In the genomic region with DNA sequence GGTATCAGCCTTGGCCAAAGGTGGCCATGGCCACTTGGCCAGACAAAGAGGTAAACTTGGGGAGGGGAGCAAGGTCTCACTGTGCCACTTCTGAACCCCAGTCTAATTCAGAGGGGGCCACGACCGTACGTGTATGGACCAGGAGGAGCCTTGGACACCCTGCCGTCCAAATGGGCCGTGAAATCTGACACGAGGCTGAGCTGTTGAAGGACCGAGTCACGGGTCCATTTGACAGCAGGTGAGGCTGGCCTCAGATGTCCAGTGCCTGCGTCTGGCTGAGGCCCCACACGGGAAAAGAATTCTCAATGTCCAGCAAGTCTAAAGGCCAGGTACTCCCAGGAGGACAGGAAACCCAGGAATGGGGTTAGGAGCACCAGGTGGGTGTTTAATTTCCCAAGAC, we compare ENCODE assay signal across 24 cellular contexts. TPM values are rescaled to one million over a fixed set of nuclear protein-coding genes. Genes with fewer than 3 reads are reported as not detected.
DNase-seq lines count a peak whose midpoint lies in the region; FAIRE-seq and TF ChIP-seq lines count a peak whose summit lies in the region.
"Had no signal": no experiment of that assay in that cellular context is flagged by ENCODE, and none has a peak within 500 bp of the region (broad histone marks: within the 10 kb centered on the region; RNA-seq: fewer than 3 reads in every experiment).

No MANE protein-coding gene starts in this region.

- FAIRE-seq in kidney (lab: Jason Lieb, UNC): no peak
- FAIRE-seq: endothelial cell of umbilical vein, GM12878 had no signal

- H3K4me3 ChIP-seq in BLaER1: no peak overlapping the region
- H3K4me3 ChIP-seq in Peyer's patch: no peak overlapping the region
- H3K4me3 ChIP-seq in kidney (ENCODE audit: low read length in 2 of 2): no peak overlapping the region
- peak overlapping the region in 1 of 3 donors; percentile 1 for H3K4me3 ChIP-seq in skeletal muscle tissue (ENCODE audit: low read length in 3 of 3)
- H3K4me3 ChIP-seq: GM12878 had no signal

- H3K9ac ChIP-seq in BLaER1 (no peak overlapping the region), kidney (ENCODE audit: low read length in 2 of 2) (peak overlapping the region in 1 of 2 donors; percentile 76), skeletal muscle tissue (ENCODE audit: low read depth in 1 of 3, low read length in 3 of 3) (peak overlapping the region; percentile 57 to 83 (median 58))
- H3K9ac ChIP-seq: SK-N-SH had no signal

- no peaks in the 10 kb centered on the region for H3K9me3 ChIP-seq in BLaER1
- H3K9me3 ChIP-seq in Peyer's patch: no peaks in the 10 kb centered on the region
- H3K9me3 ChIP-seq in kidney (ENCODE audit: control insufficient read depth in 1 of 2, low read length in 2 of 2): no peaks in the 10 kb centered on the region
- no peaks in the 10 kb centered on the region for H3K9me3 ChIP-seq in skeletal muscle tissue (ENCODE audit: control insufficient read depth in 3 of 3, low read length in 3 of 3)
- H3K9me3 ChIP-seq: SK-N-SH had no signal

- no peak for DNase-seq in Peyer's patch
- DNase-seq in kidney: no peak
- no peak for DNase-seq in NAMALWA (ENCODE audit: low spot score)
- no peak for DNase-seq in cortex of kidney (lab: John Stamatoyannopoulos, UW)
- no peak for DNase-seq in NCI-H187 treated with DMSO at 0.1 percent for 48 hours (lab: John Stamatoyannopoulos, UW)
- DNase-seq: ACHN; activated CD4-positive, alpha-beta T cell treated with anti-CD3 and anti-CD28 coated beads for 36 hours; activated naive CD4-positive, alpha-beta T cell treated with anti-CD3 and anti-CD28 coated beads for 36 hours; activated T-cell treated with anti-CD3 and anti-CD28 coated beads, Interleukin-2, amount 50 U/mL, for 4 hours; Calu3; dermis blood vessel endothelial cell; H9; Kasumi-1; mesendoderm; naive B cell; NCI-H187; NCI-H526 treated with DMSO at 0.1 percent for 48 hours; SK-N-SH; stimulated activated CD8-positive, alpha-beta memory T cell treated with anti-CD3 and anti-CD28 coated beads, Interleukin-4, amount 100 ng/mL, for 48 hours; T-helper 17 cell had no signal

- no peaks in the 10 kb centered on the region for H4K20me1 ChIP-seq in BLaER1

- H3K27ac ChIP-seq in BLaER1 (no peak overlapping the region; the same call in 1 of the 2 replicates), Peyer's patch (peak overlapping the region in 3 of 4 donors; percentile 64 to 90 (median 89)), kidney (ENCODE audit: low read depth in 2 of 2, low read length in 2 of 2) (peak overlapping the region; percentile 89 to 91), skeletal muscle tissue (ENCODE audit: low read depth, low read length) (peak overlapping the region; percentile 98)

- intact Hi-C loops in kidney (cut with DNase I): loop anchor here (10.0 kb wide), 2 partner anchors 135 to 335 kb away; no protein-coding TSS in a partner anchor

- H3K36me3 ChIP-seq in BLaER1: no peaks in the 10 kb centered on the region
- peaks cover 0 to 24% (median 0%) of the 10 kb centered on the region in 3 donors for H3K36me3 ChIP-seq in Peyer's patch
- peaks cover 11 to 14% of the 10 kb centered on the region in 2 donors for H3K36me3 ChIP-seq in kidney (ENCODE audit: control insufficient read depth in 1 of 2, insufficient read depth in 2 of 2, low read length in 2 of 2)
- peaks cover 0 to 21% (median 2%) of the 10 kb centered on the region in 3 donors for H3K36me3 ChIP-seq in skeletal muscle tissue (ENCODE audit: control insufficient read depth in 3 of 3, insufficient read depth in 3 of 3, low read length in 3 of 3)

- no peak for TF ChIP-seq POLR2A in Peyer's patch (IDR thresholded peaks at IDR 0.05)

- no peaks in the 10 kb centered on the region for H3K27me3 ChIP-seq in BLaER1
- no peaks in the 10 kb centered on the region for H3K27me3 ChIP-seq in Peyer's patch
- H3K27me3 ChIP-seq in skeletal muscle tissue (ENCODE audit: control insufficient read depth in 3 of 3, insufficient read depth in 3 of 3, low read length in 3 of 3): no peaks in the 10 kb centered on the region

- TF ChIP-seq CTCF in Peyer's patch (IDR thresholded peaks at IDR 0.05) (no peak), kidney (IDR thresholded peaks at IDR 0.05; ENCODE audit: borderline replicate concordance, extremely low read depth, insufficient read depth) (no peak)

- peak overlapping the region; percentile 17 for H3K4me2 ChIP-seq in BLaER1
- H3K4me2 ChIP-seq: SK-N-SH had no signal

- peaks cover 27% of the 10 kb centered on the region for H3K4me1 ChIP-seq in BLaER1
- H3K4me1 ChIP-seq in Peyer's patch: peaks cover 0 to 24% (median 2%) of the 10 kb centered on the region in 4 donors
- peaks cover 18 to 29% of the 10 kb centered on the region in 2 donors for H3K4me1 ChIP-seq in kidney (ENCODE audit: control insufficient read depth in 1 of 2, insufficient read depth in 1 of 2, low read depth in 1 of 2, low read length in 2 of 2)
- H3K4me1 ChIP-seq in skeletal muscle tissue (ENCODE audit: control insufficient read depth in 3 of 3, insufficient read depth in 3 of 3, low read length in 3 of 3): peaks cover 38 to 62% (median 47%) of the 10 kb centered on the region in 3 donors

RNA-seq across cellular contexts. Expression of a gene that starts 17.7 kb away (rescaled TPM):
- total RNA-seq in Peyer's patch: 100 to 1,000 TPM in 3 of 4 donors, 10 to 100 TPM in 1; 17.3 to 166 (median 120) TPM
- total RNA-seq in kidney: 36.6 TPM
- 243 TPM for polyA plus RNA-seq in kidney (ENCODE audit: insufficient read depth, low read depth, low replicate concordance)
- 34.4 TPM for total RNA-seq in skeletal muscle tissue

RNA-seq across cellular contexts. Expression of a gene that starts 39.9 kb away (rescaled TPM):
- total RNA-seq in Peyer's patch (100 to 1,000 TPM in 1 of 4 donors, 10 to 100 TPM in 3; 61.9 to 113 (median 81.0) TPM), kidney (136 TPM), skeletal muscle tissue (212 TPM)
- 130 TPM for polyA plus RNA-seq in kidney (ENCODE audit: insufficient read depth, low read depth, low replicate concordance)

RNA-seq across cellular contexts. Expression of a gene that starts 40.3 kb away (rescaled TPM):
- 10 to 100 TPM; 14.9 to 25.6 (median 21.3) TPM for total RNA-seq in Peyer's patch
- total RNA-seq in kidney: 27.8 TPM
- 12.1 TPM for polyA plus RNA-seq in kidney (ENCODE audit: insufficient read depth, low read depth, low replicate concordance)
- 21.9 TPM for total RNA-seq in skeletal muscle tissue
